Comparison of ENCODE assay signal across 1 cellular context in genomic region chr5:54838843-54839242, GRCh38.
TF ChIP-seq lines count a peak whose summit lies in the region.

No MANE protein-coding gene starts in this region.

TF ChIP-seq in HepG2, 621 proteins besides CTCF, POLR2A, EP300 and RAD21 (continued from another document):
- TF ChIP-seq MTF2 (CRISPR knock-in tag; IDR thresholded peaks at IDR 0.05; ENCODE audit: borderline replicate concordance) (no peak), RARA (CRISPR knock-in tag; IDR thresholded peaks at IDR 0.05) (no peak), ZFP91 (CRISPR knock-in tag; IDR thresholded peaks at IDR 0.05; ENCODE audit: borderline replicate concordance) (no peak)
